Comparison of ENCODE assay signal across 30 cellular contexts in the genomic region with DNA sequence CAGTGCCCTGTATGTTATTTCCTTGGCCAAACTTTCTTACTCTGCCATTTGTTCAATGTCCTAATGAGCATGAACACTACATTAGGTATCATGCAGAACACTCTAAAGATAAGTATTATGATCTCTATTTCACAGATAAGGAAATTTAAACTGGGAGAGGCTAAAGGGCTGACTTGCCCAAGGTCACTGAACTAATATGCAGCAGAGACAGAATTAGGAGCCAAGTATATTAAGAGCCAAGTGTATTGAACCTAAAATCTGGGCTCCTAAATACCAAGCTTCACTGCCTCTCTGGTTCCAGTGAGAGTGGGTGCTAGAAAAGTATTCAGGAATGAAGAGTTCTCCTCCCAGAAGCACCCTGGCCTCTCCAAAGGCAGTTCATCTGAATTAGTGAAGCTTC. TPM values are rescaled to one million over a fixed set of nuclear protein-coding genes. Genes with fewer than 3 reads are reported as not detected.
"Had no signal": no experiment of that assay in that cellular context is flagged by ENCODE, and none has a peak within 500 bp of the region (broad histone marks: within the 10 kb centered on the region; RNA-seq: fewer than 3 reads in every experiment).

No MANE protein-coding gene starts in this region.

- H3K36me3 ChIP-seq: colonic mucosa, esophagus squamous epithelium had no signal

- H3K4me3 ChIP-seq: colonic mucosa, coronary artery, dorsolateral prefrontal cortex, esophagus muscularis mucosa, esophagus squamous epithelium, gastrocnemius medialis, gastroesophageal sphincter, heart left ventricle, heart right ventricle had no signal

- H3K4me1 ChIP-seq: colonic mucosa, esophagus muscularis mucosa, esophagus squamous epithelium, foreskin keratinocyte, gastrocnemius medialis, gastroesophageal sphincter, heart left ventricle, heart right ventricle had no signal

- H3K27me3 Mint-ChIP-seq: effector memory CD8-positive, alpha-beta T cell had no signal

- H3K9me3 Mint-ChIP-seq: dendritic cell treated with granulocyte-macrophage colony-stimulating factor and Interleukin-4, amounts not matched to agents 40 ng/mL and 50 ng/mL, for 4 days; effector memory CD8-positive, alpha-beta T cell; endodermal cell had no signal

- H3K4me3 Mint-ChIP-seq: dendritic cell treated with granulocyte-macrophage colony-stimulating factor and Interleukin-4, amounts not matched to agents 40 ng/mL and 50 ng/mL, for 4 days; effector memory CD8-positive, alpha-beta T cell; endodermal cell had no signal

- H3K27ac ChIP-seq: colonic mucosa, coronary artery, dorsolateral prefrontal cortex, epithelial cell of prostate, esophagus muscularis mucosa, esophagus squamous epithelium, foreskin keratinocyte, gastrocnemius medialis, gastroesophageal sphincter, heart left ventricle, heart right ventricle had no signal

- DNase-seq: colonic mucosa; cortex of kidney; dermis blood vessel endothelial cell; dorsolateral prefrontal cortex; effector CD4-positive, alpha-beta T cell; effector CD8-positive, alpha-beta T cell; effector memory CD4-positive, alpha-beta T cell; effector memory CD8-positive, alpha-beta T cell; erythroblast; esophagus squamous epithelium; foreskin fibroblast; foreskin keratinocyte; foreskin melanocyte; gastrocnemius medialis; glutamatergic neuron; head of caudate nucleus; heart left ventricle; heart right ventricle had no signal

- H3K27me3 ChIP-seq: dorsolateral prefrontal cortex, esophagus muscularis mucosa, gastrocnemius medialis, gastroesophageal sphincter had no signal

- ATAC-seq: effector memory CD8-positive, alpha-beta T cell; esophagus mucosa; foreskin keratinocyte; gastrocnemius medialis; gastroesophageal sphincter; heart left ventricle had no signal

- FAIRE-seq: colon, endometrium, endothelial cell of umbilical vein, frontal cortex had no signal

- H3K9me3 ChIP-seq: colonic mucosa, esophagus muscularis mucosa, esophagus squamous epithelium, gastrocnemius medialis, gastroesophageal sphincter, heart left ventricle, heart right ventricle had no signal

- H3K27ac Mint-ChIP-seq: dendritic cell treated with granulocyte-macrophage colony-stimulating factor and Interleukin-4, amounts not matched to agents 40 ng/mL and 50 ng/mL, for 4 days; effector memory CD8-positive, alpha-beta T cell had no signal

RNA-seq across cellular contexts. Expression of a gene that starts 13.5 kb away (rescaled TPM):
- total RNA-seq: dermis blood vessel endothelial cell, epithelial cell of proximal tubule had no signal
